Comparison of ENCODE assay signal across 14 cellular contexts in the genomic region with DNA sequence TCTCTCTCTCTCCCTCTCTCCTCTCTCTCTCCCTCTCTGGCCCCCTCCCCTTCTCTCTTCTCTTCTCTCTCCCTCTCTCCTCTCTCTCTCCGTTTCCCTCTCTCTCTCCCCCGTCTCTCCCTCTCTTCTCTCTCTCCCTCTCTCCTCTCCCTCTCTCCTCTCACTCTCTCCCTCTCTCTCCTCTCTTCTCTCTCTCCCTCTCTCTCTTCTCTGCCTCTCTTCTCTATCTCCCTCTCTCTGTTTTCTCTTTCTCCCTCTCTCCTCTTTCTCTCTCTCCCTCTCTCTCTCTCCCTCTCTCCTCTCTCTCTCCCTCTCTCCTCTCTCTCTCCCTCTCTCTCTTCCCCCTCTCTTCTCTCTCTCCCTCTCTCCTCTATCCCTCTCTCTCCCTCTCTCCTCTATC.
DNase-seq lines count a peak whose midpoint lies in the region; ATAC-seq and TF ChIP-seq lines count a peak whose summit lies in the region.
"Had no signal": no experiment of that assay in that cellular context is flagged by ENCODE, and none has a peak within 500 bp of the region (broad histone marks: within the 10 kb centered on the region; RNA-seq: fewer than 3 reads in every experiment).

No MANE protein-coding gene starts in this region.

- no peaks in the 10 kb centered on the region for H3K79me2 ChIP-seq in mammary epithelial cell (ENCODE audit: insufficient read depth, low read length)

- dilution Hi-C loops in mammary epithelial cell (cut with HindIII; ENCODE audit: low sequenced_read_pairs) = no loop called here

- no peak overlapping the region for H3K4me3 ChIP-seq in left ventricle myocardium inferior
- no peak overlapping the region for H3K4me3 ChIP-seq in heart right ventricle
- no peak overlapping the region for H3K4me3 ChIP-seq in mammary epithelial cell (replicated peaks in 1 of 3; ENCODE audit: insufficient read depth in 1 of 3, low read depth in 2 of 3, low read length in 3 of 3)
- H3K4me3 ChIP-seq in gastrocnemius medialis = no peak overlapping the region
- no peak overlapping the region for H3K4me3 ChIP-seq in aorta (ENCODE audit: low read length in 2 of 2)
- H3K4me3 ChIP-seq: BLaER1 had no signal

- no peaks in the 10 kb centered on the region for H4K20me1 ChIP-seq in mammary epithelial cell (ENCODE audit: insufficient read depth, low read length)
- H4K20me1 ChIP-seq: BLaER1 had no signal

- CTCF ChIA-PET in mammary epithelial cell (lab: Charles Lee; ENCODE audit: low non-redundant PET) = no interaction called here

- in situ Hi-C loops in mammary epithelial cell (cut with MboI; ENCODE audit: low sequenced_read_pairs in 2 of 2) = loop anchor here in 1 of 2 donors (10.0 kb wide), 1 partner anchor 233 kb away; no protein-coding TSS in a partner anchor
- in situ Hi-C loops in gastrocnemius medialis (cut with MboI; ENCODE audit: low sequenced_read_pairs in 4 of 4) = loop anchor here in 2 of 4 donors (5.0 kb wide), 1 partner anchor 280 kb away; no protein-coding TSS in a partner anchor

- WGBS in heart right ventricle, 2 donors = 49 to 68% methylated on average over 2 of the region's 2 CpGs
- WGBS in mammary epithelial cell (ENCODE audit: low coverage, missing lambda C conversion rate) = 68% methylated on average over 2 of the region's 2 CpGs
- WGBS in aorta, 2 donors = 6 to 25% methylated on average over 2 of the region's 2 CpGs

- H3K4me1 ChIP-seq in left ventricle myocardium inferior = peaks cover 36% of the 10 kb centered on the region
- peaks cover 13 to 37% (median 32%) of the 10 kb centered on the region in 9 donors for H3K4me1 ChIP-seq in heart right ventricle
- peaks cover 47% of the 10 kb centered on the region for H3K4me1 ChIP-seq in mammary epithelial cell (ENCODE audit: insufficient read depth, low read length)
- H3K4me1 ChIP-seq in gastrocnemius medialis = peaks cover 11 to 16% of the 10 kb centered on the region in 2 donors
- no peaks in the 10 kb centered on the region for H3K4me1 ChIP-seq in aorta (ENCODE audit: control insufficient read depth in 1 of 2, insufficient read depth in 2 of 2, low read length in 2 of 2)

- intact Hi-C loops in left ventricle myocardium inferior (cut with micrococcal nuclease) = loop anchor here (5.0 kb wide), 1 partner anchor 275 kb away; no protein-coding TSS in a partner anchor
- intact Hi-C loops in heart right ventricle (cut with DNase I) = loop anchor here in 5 of 10 donors (5.0 to 10.0 kb wide), 5 partner anchors 157 to 195 kb away; partner anchors contain the start of gene ANO1 (in 3 of the 5)
- intact Hi-C loops in mammary epithelial cell (cut with micrococcal nuclease) = no loop called here
- intact Hi-C loops in gastrocnemius medialis (cut with DNase I; ENCODE audit: low total_unique reads) = loop anchor here (10.0 kb wide), 1 partner anchor 177 kb away; no protein-coding TSS in a partner anchor
- intact Hi-C loops in aorta (cut with DNase I) = loop anchor here (2.0 to 10.0 kb wide), 6 partner anchors 63 to 210 kb away; partner anchors contain the start of gene ANO1 (in 1 of the 2)

- DNase-seq in left ventricle myocardium inferior (no peak), heart right ventricle (no peak), mammary epithelial cell (no peak), gastrocnemius medialis (no peak), aorta (no peak), SHP77 (lab: John Stamatoyannopoulos, UW) (no peak), GM19240 (ENCODE audit: insufficient read length, low spot score) (no peak)
- DNase-seq: 8988T; CD4-positive, alpha-beta memory T cell; DMS79 treated with DMSO at 0.1 percent for 48 hours; GF-D8; H9 had no signal

- TF ChIP-seq CTCF in left ventricle myocardium inferior (IDR thresholded peaks at IDR 0.05; ENCODE audit: borderline replicate concordance) (no peak), heart right ventricle (IDR thresholded peaks at IDR 0.05) (no peak), mammary epithelial cell (conservative IDR thresholded peaks at IDR 0.05 in 1 of 2, IDR thresholded peaks at IDR 0.05 in 1 of 2; ENCODE audit: extremely low read depth in 1 of 2, insufficient read depth in 1 of 2, low read depth in 1 of 2, low read length in 2 of 2) (no peak), gastrocnemius medialis (IDR thresholded peaks at IDR 0.05 in 4 of 5, conservative IDR thresholded peaks at IDR 0.05 in 1 of 5) (no peak)

- peak overlapping the region; percentile 12 for H2AFZ ChIP-seq in mammary epithelial cell (ENCODE audit: low read depth, low read length)

- H3K27me3 ChIP-seq in left ventricle myocardium inferior (ENCODE audit: low read depth) (peaks cover 30% of the 10 kb centered on the region), heart right ventricle (peaks cover 0 to 17% (median 0%) of the 10 kb centered on the region in 7 donors), mammary epithelial cell (ENCODE audit: insufficient read depth, low read length) (no peaks in the 10 kb centered on the region), gastrocnemius medialis (peaks cover 0 to 14% (median 0%) of the 10 kb centered on the region in 3 donors), aorta (ENCODE audit: control insufficient read depth in 1 of 2, insufficient read depth in 2 of 2, low read length in 1 of 2) (no peaks in the 10 kb centered on the region)

- H3K9me3 ChIP-seq in left ventricle myocardium inferior (replicated peaks) = peaks cover 4% of the 10 kb centered on the region
- H3K9me3 ChIP-seq in heart right ventricle = peaks cover 0 to 5% (median 0%) of the 10 kb centered on the region in 11 donors
- H3K9me3 ChIP-seq in mammary epithelial cell (replicated peaks; ENCODE audit: insufficient read depth, low read length) = no peaks in the 10 kb centered on the region
- H3K9me3 ChIP-seq in gastrocnemius medialis = no peaks in the 10 kb centered on the region
- no peaks in the 10 kb centered on the region for H3K9me3 ChIP-seq in aorta (ENCODE audit: control insufficient read depth, low read length)

- no peak overlapping the region for H3K9ac ChIP-seq in mammary epithelial cell (ENCODE audit: insufficient read depth, low read length)
- H3K9ac ChIP-seq: BLaER1 had no signal

- no TSS peak for BruUV-seq in mammary epithelial cell (replicated peaks; lab: Mats Ljungman, UMichigan)

- no peak for TF ChIP-seq POLR2A in gastrocnemius medialis (IDR thresholded peaks at IDR 0.05)

- ATAC-seq in heart right ventricle (no peak), gastrocnemius medialis (no peak), aorta (ENCODE audit: low FRiP score) (no peak), GM19023 (IDR thresholded peaks at IDR 0.05; ENCODE audit: unreplicated experiment) (no peak)

- no peak overlapping the region for H3K4me2 ChIP-seq in mammary epithelial cell (ENCODE audit: insufficient read depth, low read depth, low read length)

- peak overlapping the region; percentile 84 for H3K27ac ChIP-seq in left ventricle myocardium inferior (replicated peaks)
- H3K27ac ChIP-seq in heart right ventricle = peak overlapping the region in 3 of 10 donors; percentile 13 to 86 (median 67)
- no peak overlapping the region for H3K27ac ChIP-seq in mammary epithelial cell (ENCODE audit: insufficient read depth, low read depth, low read length)
- H3K27ac ChIP-seq in gastrocnemius medialis = peak overlapping the region in 3 of 4 donors; percentile 60 to 65 (median 64)
- H3K27ac ChIP-seq in aorta (ENCODE audit: low read depth in 1 of 2, low read length in 2 of 2) = peak overlapping the region; percentile 71 to 80
- H3K27ac ChIP-seq: BLaER1 had no signal

- H3K36me3 ChIP-seq in left ventricle myocardium inferior = no peaks in the 10 kb centered on the region
- H3K36me3 ChIP-seq in heart right ventricle = no peaks in the 10 kb centered on the region
- no peaks in the 10 kb centered on the region for H3K36me3 ChIP-seq in mammary epithelial cell (ENCODE audit: insufficient read depth, low read length)
- H3K36me3 ChIP-seq in gastrocnemius medialis = no peaks in the 10 kb centered on the region
- no peaks in the 10 kb centered on the region for H3K36me3 ChIP-seq in aorta (ENCODE audit: control insufficient read depth in 1 of 2, insufficient read depth in 2 of 2, low read length in 1 of 2)
- H3K36me3 ChIP-seq: BLaER1 had no signal
